16 cellular contexts compared by ENCODE assay signal in genomic region chr3:69328103-69328755, GRCh38. TPM values are rescaled to one million over a fixed set of nuclear protein-coding genes. Genes with fewer than 3 reads are reported as not detected.
DNase-seq lines count a peak whose midpoint lies in the region; ATAC-seq and TF ChIP-seq lines count a peak whose summit lies in the region.
"Had no signal": no experiment of that assay in that cellular context is flagged by ENCODE, and none has a peak within 500 bp of the region (broad histone marks: within the 10 kb centered on the region; RNA-seq: fewer than 3 reads in every experiment).

No MANE protein-coding gene starts in this region.

- intact Hi-C loops in OCI-LY7 (cut with micrococcal nuclease; ENCODE audit: unreplicated experiment) (loop anchor here (5.0 kb wide), 1 partner anchor 99 kb away; no protein-coding TSS in a partner anchor), dorsolateral prefrontal cortex (cut with DNase I) (loop anchor here in 1 of 2 donors (5.0 to 10.0 kb wide), 3 partner anchors 59 to 347 kb away; partner anchors contain the start of gene FRMD4B), sigmoid colon (cut with DNase I) (no loop called here)

- H3K9me2 ChIP-seq in OCI-LY7 (ENCODE audit: insufficient read depth, low read length): no peaks in the 10 kb centered on the region

- H3K79me2 ChIP-seq in OCI-LY7 (ENCODE audit: insufficient read depth, low read depth, low read length): no peaks in the 10 kb centered on the region

- POLR2A ChIA-PET in OCI-LY7 (lab: Charles Lee): interaction anchor here (0.6 kb wide), 4 partner anchors 35 to 1387 kb away, joined by 3 to 4 read pairs (median 4); no protein-coding TSS in a partner anchor

- TF ChIP-seq EP300 in sigmoid colon (IDR thresholded peaks at IDR 0.05): no peak

- H3K36me3 Mint-ChIP-seq in activated T-cell treated with anti-CD3 and anti-CD28 coated beads, Interleukin-2, amount 50 U/mL, for 72 hours (ENCODE audit: insufficient read depth in 2 of 2): no peaks in the 10 kb centered on the region
- H3K36me3 Mint-ChIP-seq in activated CD8-positive, alpha-beta memory T cell treated with anti-CD3 and anti-CD28 coated beads, Interleukin-2, amount 10 ng/mL, durations not matched to agents 7 days and 5 days: no peaks in the 10 kb centered on the region

- H3K36me3 ChIP-seq in OCI-LY7 (ENCODE audit: insufficient read depth, low read length): no peaks in the 10 kb centered on the region
- H3K36me3 ChIP-seq in sigmoid colon: no peaks in the 10 kb centered on the region
- H3K36me3 ChIP-seq: gastrocnemius medialis had no signal

- peaks cover 41% of the 10 kb centered on the region for H3K4me1 ChIP-seq in OCI-LY7 (ENCODE audit: insufficient read depth, low read length, poor library complexity, severe bottlenecking)
- peaks cover 0 to 8% (median 0%) of the 10 kb centered on the region in 4 donors for H3K4me1 ChIP-seq in sigmoid colon
- H3K4me1 ChIP-seq: gastrocnemius medialis had no signal

- peak overlapping the region; percentile 100 for H2AFZ ChIP-seq in OCI-LY7 (ENCODE audit: low read length)
- H2AFZ ChIP-seq: PC-9 had no signal

- no TSS peak for BruUV-seq in OCI-LY7 (replicated peaks; lab: Mats Ljungman, UMichigan)

- H3K4me1 Mint-ChIP-seq in activated T-cell treated with anti-CD3 and anti-CD28 coated beads, Interleukin-2, amount 50 U/mL, for 72 hours (ENCODE audit: low read depth): peaks cover 49% of the 10 kb centered on the region
- H3K4me1 Mint-ChIP-seq in stimulated activated naive CD8-positive, alpha-beta T cell treated with anti-CD3 and anti-CD28 coated beads, Interleukin-15, amount 100 ng/mL, for 72 hours: peaks cover 49% of the 10 kb centered on the region
- peaks cover 28% of the 10 kb centered on the region for H3K4me1 Mint-ChIP-seq in activated CD8-positive, alpha-beta memory T cell treated with anti-CD3 and anti-CD28 coated beads, Interleukin-2, amount 10 ng/mL, durations not matched to agents 7 days and 5 days

- CTCF ChIA-PET in OCI-LY7 (lab: Charles Lee; ENCODE audit: unreplicated experiment): no interaction called here
- CTCF ChIA-PET in activated CD8-positive, alpha-beta memory T cell treated with anti-CD3 and anti-CD28 coated beads, Interleukin-2, amount 10 ng/mL, durations not matched to agents 7 days and 5 days (lab: Charles Lee): interaction anchor here (2.0 kb wide), 1 partner anchor 18 kb away, joined by 5 read pairs; no protein-coding TSS in a partner anchor

- no peaks in the 10 kb centered on the region for H4K20me1 ChIP-seq in OCI-LY7 (ENCODE audit: insufficient read depth, low read length)

- H3K4me3 ChIP-seq in OCI-LY7 (ENCODE audit: low read depth, low read length, poor library complexity, severe bottlenecking): no peak overlapping the region
- H3K4me3 ChIP-seq in dorsolateral prefrontal cortex: peak overlapping the region in 1 of 59 donors; percentile 16
- no peak overlapping the region for H3K4me3 ChIP-seq in sigmoid colon
- H3K4me3 ChIP-seq: gastrocnemius medialis, PC-9 had no signal

- no peak for DNase-seq in activated T-cell treated with anti-CD3 and anti-CD28 coated beads, Interleukin-2, amount 50 U/mL, for 72 hours
- no peak for DNase-seq in activated T-cell treated with anti-CD3 and anti-CD28 coated beads, Interleukin-2, amount 50 U/mL, for 48 hours
- no peak for DNase-seq in OCI-LY7 (ENCODE audit: low spot score)
- DNase-seq in dorsolateral prefrontal cortex: no peak
- DNase-seq in stimulated activated naive CD8-positive, alpha-beta T cell treated with anti-CD3 and anti-CD28 coated beads, Interleukin-15, amount 100 ng/mL, for 72 hours: no peak
- no peak for DNase-seq in activated CD8-positive, alpha-beta memory T cell treated with anti-CD3 and anti-CD28 coated beads, Interleukin-2, amount 10 ng/mL, durations not matched to agents 7 days and 5 days
- no peak for DNase-seq in stimulated activated CD4-positive, alpha-beta T cell treated with anti-CD3 and anti-CD28 coated beads, Interleukin-12 subunit alpha, Interleukin-12 subunit beta, amount 100 ng/mL, for 4 hours
- no peak for DNase-seq in sigmoid colon
- DNase-seq: activated CD8-positive, alpha-beta memory T cell treated with anti-CD3 and anti-CD28 coated beads, Interleukin-2, amount 50 U/mL, for 4 hours; amygdala; gastrocnemius medialis; MM.1S; NCI-H2029; NCI-H526 treated with DMSO at 0.1 percent for 48 hours; PC-9 had no signal

- peak overlapping the region; percentile 25 to 45 for H3K4me3 Mint-ChIP-seq in activated T-cell treated with anti-CD3 and anti-CD28 coated beads, Interleukin-2, amount 50 U/mL, for 72 hours
- peak overlapping the region; percentile 66 to 68 for H3K4me3 Mint-ChIP-seq in stimulated activated naive CD8-positive, alpha-beta T cell treated with anti-CD3 and anti-CD28 coated beads, Interleukin-15, amount 100 ng/mL, for 72 hours
- no peak overlapping the region for H3K4me3 Mint-ChIP-seq in activated CD8-positive, alpha-beta memory T cell treated with anti-CD3 and anti-CD28 coated beads, Interleukin-2, amount 10 ng/mL, durations not matched to agents 7 days and 5 days

- no peak for TF ChIP-seq POLR2A in sigmoid colon (IDR thresholded peaks at IDR 0.05)

- no peak for ATAC-seq in activated T-cell treated with anti-CD3 and anti-CD28 coated beads, Interleukin-2, amount 50 U/mL, for 72 hours (replicated peaks in 1 of 2)
- no peak for ATAC-seq in stimulated activated naive CD8-positive, alpha-beta T cell treated with anti-CD3 and anti-CD28 coated beads, Interleukin-15, amount 100 ng/mL, for 72 hours
- no peak for ATAC-seq in activated CD8-positive, alpha-beta memory T cell treated with anti-CD3 and anti-CD28 coated beads, Interleukin-2, amount 10 ng/mL, durations not matched to agents 7 days and 5 days
- ATAC-seq: gastrocnemius medialis, HepG2 had no signal

- no peaks in the 10 kb centered on the region for H3K9me3 Mint-ChIP-seq in activated T-cell treated with anti-CD3 and anti-CD28 coated beads, Interleukin-2, amount 50 U/mL, for 72 hours
- no peaks in the 10 kb centered on the region for H3K9me3 Mint-ChIP-seq in stimulated activated naive CD8-positive, alpha-beta T cell treated with anti-CD3 and anti-CD28 coated beads, Interleukin-15, amount 100 ng/mL, for 72 hours
- no peaks in the 10 kb centered on the region for H3K9me3 Mint-ChIP-seq in activated CD8-positive, alpha-beta memory T cell treated with anti-CD3 and anti-CD28 coated beads, Interleukin-2, amount 10 ng/mL, durations not matched to agents 7 days and 5 days (ENCODE audit: low read depth)

- H3K27me3 Mint-ChIP-seq in activated T-cell treated with anti-CD3 and anti-CD28 coated beads, Interleukin-2, amount 50 U/mL, for 72 hours (ENCODE audit: low read depth): no peaks in the 10 kb centered on the region
- no peaks in the 10 kb centered on the region for H3K27me3 Mint-ChIP-seq in stimulated activated naive CD8-positive, alpha-beta T cell treated with anti-CD3 and anti-CD28 coated beads, Interleukin-15, amount 100 ng/mL, for 72 hours
- H3K27me3 Mint-ChIP-seq in activated CD8-positive, alpha-beta memory T cell treated with anti-CD3 and anti-CD28 coated beads, Interleukin-2, amount 10 ng/mL, durations not matched to agents 7 days and 5 days: peaks cover 5% of the 10 kb centered on the region

- no peak overlapping the region for H3K27ac ChIP-seq in OCI-LY7 (ENCODE audit: low read depth, low read length, poor library complexity, severe bottlenecking)
- peak overlapping the region in 47 of 59 donors; percentile 9 to 99 (median 95) for H3K27ac ChIP-seq in dorsolateral prefrontal cortex
- peak overlapping the region in 1 of 4 donors; percentile 51 for H3K27ac ChIP-seq in sigmoid colon
- H3K27ac ChIP-seq: gastrocnemius medialis, PC-9 had no signal

- H3K27me3 ChIP-seq in dorsolateral prefrontal cortex (no peaks in the 10 kb centered on the region), sigmoid colon (no peaks in the 10 kb centered on the region)
- H3K27me3 ChIP-seq: gastrocnemius medialis had no signal

- TF ChIP-seq CTCF in OCI-LY7 (conservative IDR thresholded peaks at IDR 0.05; ENCODE audit: low read length): no peak
- TF ChIP-seq CTCF in dorsolateral prefrontal cortex (IDR thresholded peaks at IDR 0.05 in 54 of 56, conservative IDR thresholded peaks at IDR 0.05 in 2 of 56; ENCODE audit: low read depth in 1 of 56, partially characterized antibody in 56 of 56): no peak
- no peak for TF ChIP-seq CTCF in sigmoid colon (IDR thresholded peaks at IDR 0.05)

- 32 to 75% methylated on average over 3 of the region's 3 CpGs for WGBS in sigmoid colon, 2 donors

- H3K9me3 ChIP-seq in OCI-LY7 (ENCODE audit: low read length): no peaks in the 10 kb centered on the region
- H3K9me3 ChIP-seq in sigmoid colon: no peaks in the 10 kb centered on the region
- H3K9me3 ChIP-seq: gastrocnemius medialis had no signal

- H3K27ac Mint-ChIP-seq in activated T-cell treated with anti-CD3 and anti-CD28 coated beads, Interleukin-2, amount 50 U/mL, for 72 hours: peak overlapping the region; percentile 89
- peak overlapping the region; percentile 76 to 97 for H3K27ac Mint-ChIP-seq in stimulated activated naive CD8-positive, alpha-beta T cell treated with anti-CD3 and anti-CD28 coated beads, Interleukin-15, amount 100 ng/mL, for 72 hours
- H3K27ac Mint-ChIP-seq in activated CD8-positive, alpha-beta memory T cell treated with anti-CD3 and anti-CD28 coated beads, Interleukin-2, amount 10 ng/mL, durations not matched to agents 7 days and 5 days: no peak overlapping the region

- 0 out of 2 replicates have a peak overlapping the region, but pooled peaks have one; percentile 84 for H3K4me2 ChIP-seq in OCI-LY7 (ENCODE audit: low read length)
- H3K4me2 ChIP-seq: PC-9 had no signal

RNA-seq across cellular contexts. Expression of gene FRMD4B, which starts 57.7 kb away (rescaled TPM):
- total RNA-seq in activated T-cell treated with anti-CD3 and anti-CD28 coated beads, Interleukin-2, amount 50 U/mL, for 72 hours: 10 to 100 TPM; 40.4 to 77.7 TPM
- not detected in 2 replicates for total RNA-seq in OCI-LY7 (2014; rRNA removed; shearing (Covaris generic))
- total RNA-seq in OCI-LY7 (2022) (not detected in 2 replicates), dorsolateral prefrontal cortex (100 to 1,000 TPM in 5 of 120 experiments, 10 to 100 TPM in 114, 1 to 10 TPM in 1; 9.0 to 172 (median 40.6) TPM), sigmoid colon (10 to 100 TPM; 11.5 to 16.6 (median 14.3) TPM)
- 10 to 100 TPM; 55.8 to 68.2 TPM for total RNA-seq in activated CD8-positive, alpha-beta memory T cell treated with anti-CD3 and anti-CD28 coated beads, Interleukin-2, amount 10 ng/mL, durations not matched to agents 7 days and 5 days
- 10 to 100 TPM in 2 of 3 donors, 1 to 10 TPM in 1; 8.2 to 21.5 (median 13.2) TPM for polyA plus RNA-seq in sigmoid colon

Comparison
In these comparisons a context has a peak if more than half of its experiments do, and no peak if none do; other contexts are left out.
1. RNA of gene FRMD4B, which starts 57.7 kb away (total RNA-seq): 40.4 to 77.7 TPM in activated T-cell treated with anti-CD3 and anti-CD28 coated beads, Interleukin-2, amount 50 U/mL, for 72 hours, 55.8 to 68.2 TPM in activated CD8-positive, alpha-beta memory T cell treated with anti-CD3 and anti-CD28 coated beads, Interleukin-2, amount 10 ng/mL, durations not matched to agents 7 days and 5 days, 9.0 to 172 TPM in dorsolateral prefrontal cortex and 11.5 to 16.6 TPM in sigmoid colon; not detected in OCI-LY7; every median in the first group is over 4 times any median in the second.